38 cellular contexts compared by ENCODE assay signal in the genomic region with DNA sequence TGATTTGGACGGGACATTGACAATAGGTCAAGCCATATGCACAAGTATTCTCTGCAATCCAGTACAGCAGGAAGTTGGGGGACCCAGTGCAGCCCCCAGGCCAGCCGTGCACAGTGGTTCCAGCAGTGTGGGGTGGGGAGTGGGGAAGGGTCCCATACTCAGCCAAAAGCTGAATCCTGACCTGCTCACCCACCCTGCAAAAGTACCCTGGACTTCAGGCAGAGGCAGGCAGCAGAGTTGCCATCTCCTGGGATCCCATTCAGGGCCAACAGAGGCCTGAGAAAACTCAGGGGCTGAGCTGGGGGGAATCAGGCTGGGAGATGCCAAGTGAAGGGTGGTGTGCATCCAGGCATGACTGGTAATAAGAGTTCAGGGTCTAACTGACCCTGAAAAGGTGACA.
"Had no signal": no experiment of that assay in that cellular context is flagged by ENCODE, and none has a peak within 500 bp of the region (broad histone marks: within the 10 kb centered on the region; RNA-seq: fewer than 3 reads in every experiment).

No MANE protein-coding gene starts in this region.

- H3K27me3 ChIP-seq: adrenal gland, ascending aorta, cardiac muscle cell had no signal

- H3K9me3 Mint-ChIP-seq: activated B cell treated with CpG ODN at 0.5 μM for 24 hours; activated CD4-positive, alpha-beta memory T cell treated with anti-CD3 and anti-CD28 coated beads for 36 hours; activated CD4-positive, alpha-beta T cell treated with anti-CD3 and anti-CD28 coated beads, Interleukin-2, amount 10 ng/mL, durations not matched to agents 24 days and 14 days; activated CD8-positive, alpha-beta T cell treated with anti-CD3 and anti-CD28 coated beads for 36 hours; activated naive CD4-positive, alpha-beta T cell treated with anti-CD3 and anti-CD28 coated beads for 36 hours; activated naive CD4-positive, alpha-beta T cell treated with anti-CD3 and anti-CD28 coated beads, Interleukin-2, amount 50 U/mL, for 72 hours; activated naive CD8-positive, alpha-beta T cell treated with anti-CD3 and anti-CD28 coated beads, Interleukin-2, amount 10 ng/mL, durations not matched to agents 7 days and 5 days; activated T-cell treated with anti-CD3 and anti-CD28 coated beads, Interleukin-2, amount 50 U/mL, for 4 hours; activated T-cell treated with anti-CD3 and anti-CD28 coated beads, Interleukin-2, amount 50 U/mL, for 72 hours; activated T-helper 1 cell treated with anti-CD3 and anti-CD28 coated beads, Interleukin-12 subunit alpha, Interleukin-12 subunit beta, Interleukin-2, Interleukin-4 antibody, amounts not matched to agents 30 ng/mL and 10 ng/mL and 1 ng/mL, durations not matched to agents 14 hours and 24 hours and 36 hours; activated T-helper 17 cell treated with anti-CD3 and anti-CD28 coated beads, Interleukin-2, amount 50 U/mL, for 72 hours; central memory CD8-positive, alpha-beta T cell; T-helper 1 cell treated with Interleukin-12 subunit alpha and Interleukin-12 subunit beta and Interleukin-4 antibody, amounts not matched to agents 30 μg/mL and 1 μg/mL, for 36 hours; T-helper 2 cell treated with Interferon-gamma antibody and Interleukin-4, amounts not matched to agents 5 μg/mL and 100 μg/mL, for 36 hours had no signal

- ATAC-seq: activated CD8-positive, alpha-beta T cell treated with anti-CD3 and anti-CD28 coated beads for 36 hours; activated naive CD4-positive, alpha-beta T cell treated with anti-CD3 and anti-CD28 coated beads, Interleukin-2, amount 50 U/mL, for 72 hours; activated T-cell treated with anti-CD3 and anti-CD28 coated beads, Interleukin-2, amount 50 U/mL, for 4 hours; activated T-cell treated with anti-CD3 and anti-CD28 coated beads, Interleukin-2, amount 50 U/mL, for 72 hours; activated T-helper 17 cell treated with anti-CD3 and anti-CD28 coated beads, Interleukin-2, amount 50 U/mL, for 72 hours had no signal

- H3K4me1 ChIP-seq: adrenal gland, ascending aorta had no signal

- H3K4me3 ChIP-seq: adrenal gland, ascending aorta, cardiac muscle cell had no signal

- DNase-seq: activated B cell treated with CpG ODN at 0.5 μM for 24 hours; activated CD4-positive, alpha-beta memory T cell treated with anti-CD3 and anti-CD28 coated beads for 36 hours; activated CD4-positive, alpha-beta T cell treated with anti-CD3 and anti-CD28 coated beads for 4 hours; activated CD4-positive, alpha-beta T cell treated with anti-CD3 and anti-CD28 coated beads, Interleukin-2, amount 10 ng/mL, durations not matched to agents 24 days and 14 days; activated CD4-positive, alpha-beta T cell treated with anti-CD3 and anti-CD28 coated beads, Interleukin-2, amount 50 U/mL, for 1 hour; activated CD4-positive, alpha-beta T cell treated with anti-CD3 and anti-CD28 coated beads, Interleukin-2, amount 50 U/mL, for 4 hours; activated CD4-positive, CD25-positive, alpha-beta regulatory T cell treated with anti-CD3 and anti-CD28 coated beads, Interleukin-2, amount 50 U/mL, for 72 hours; activated CD8-positive, alpha-beta memory T cell treated with anti-CD3 and anti-CD28 coated beads, Interleukin-2, amount 50 U/mL, for 4 hours; activated CD8-positive, alpha-beta T cell treated with anti-CD3 and anti-CD28 coated beads for 36 hours; activated effector memory CD4-positive, alpha-beta T cell treated with anti-CD3 and anti-CD28 coated beads, Interleukin-2, amount 50 U/mL, for 16 hours; activated gamma-delta T cell treated with Interleukin-2 at 50 U/mL for 16 hours; activated naive CD4-positive, alpha-beta T cell; activated naive CD4-positive, alpha-beta T cell treated with anti-CD3 and anti-CD28 coated beads for 36 hours; activated naive CD4-positive, alpha-beta T cell treated with anti-CD3 and anti-CD28 coated beads, Interleukin-2, amount 50 U/mL, for 16 hours; activated naive CD8-positive, alpha-beta T cell treated with anti-CD3 and anti-CD28 coated beads, Interleukin-2, amount 10 ng/mL, durations not matched to agents 7 days and 5 days; activated T-cell treated with anti-CD3 and anti-CD28 coated beads for 4 hours; activated T-cell treated with anti-CD3 and anti-CD28 coated beads, Interleukin-2, amount 50 U/mL, for 1 hour; activated T-cell treated with anti-CD3 and anti-CD28 coated beads, Interleukin-2, amount 50 U/mL, for 4 hours; activated T-cell treated with anti-CD3 and anti-CD28 coated beads, Interleukin-2, amount 50 U/mL, for 72 hours; adrenal gland; amniotic stem cell; caudate nucleus; SW 1271; T-helper 1 cell; T-helper 2 cell; T-helper 9 cell had no signal

- H3K36me3 Mint-ChIP-seq: activated CD4-positive, alpha-beta memory T cell treated with anti-CD3 and anti-CD28 coated beads for 36 hours; activated naive CD4-positive, alpha-beta T cell treated with anti-CD3 and anti-CD28 coated beads, Interleukin-2, amount 50 U/mL, for 72 hours; activated naive CD8-positive, alpha-beta T cell treated with anti-CD3 and anti-CD28 coated beads, Interleukin-2, amount 10 ng/mL, durations not matched to agents 7 days and 5 days; brain had no signal

- H3K36me3 ChIP-seq: adrenal gland, ascending aorta, cardiac muscle cell had no signal

- H3K4me1 Mint-ChIP-seq: activated B cell treated with CpG ODN at 0.5 μM for 24 hours; activated CD4-positive, alpha-beta T cell treated with anti-CD3 and anti-CD28 coated beads, Interleukin-2, amount 10 ng/mL, durations not matched to agents 24 days and 14 days; activated naive CD8-positive, alpha-beta T cell treated with anti-CD3 and anti-CD28 coated beads, Interleukin-2, amount 10 ng/mL, durations not matched to agents 7 days and 5 days; activated T-helper 17 cell treated with anti-CD3 and anti-CD28 coated beads, Interleukin-2, amount 50 U/mL, for 72 hours; brain; central memory CD8-positive, alpha-beta T cell had no signal

- H3K27ac ChIP-seq: adrenal gland, ascending aorta, cardiac muscle cell, VCaP had no signal

- H3K9me3 ChIP-seq: adrenal gland, ascending aorta had no signal

- FAIRE-seq: bronchial epithelial cell, TTC549 had no signal

- H3K4me3 Mint-ChIP-seq: activated B cell treated with CpG ODN at 0.5 μM for 24 hours; activated CD4-positive, alpha-beta memory T cell treated with anti-CD3 and anti-CD28 coated beads for 36 hours; activated CD4-positive, alpha-beta T cell treated with anti-CD3 and anti-CD28 coated beads, Interleukin-2, amount 10 ng/mL, durations not matched to agents 24 days and 14 days; activated CD8-positive, alpha-beta T cell treated with anti-CD3 and anti-CD28 coated beads for 36 hours; activated naive CD4-positive, alpha-beta T cell treated with anti-CD3 and anti-CD28 coated beads for 36 hours; activated naive CD8-positive, alpha-beta T cell treated with anti-CD3 and anti-CD28 coated beads, Interleukin-2, amount 10 ng/mL, durations not matched to agents 7 days and 5 days; activated T-cell treated with anti-CD3 and anti-CD28 coated beads, Interleukin-2, amount 50 U/mL, for 4 hours; activated T-cell treated with anti-CD3 and anti-CD28 coated beads, Interleukin-2, amount 50 U/mL, for 72 hours; activated T-helper 1 cell treated with anti-CD3 and anti-CD28 coated beads, Interleukin-12 subunit alpha, Interleukin-12 subunit beta, Interleukin-2, Interleukin-4 antibody, amounts not matched to agents 30 ng/mL and 10 ng/mL and 1 ng/mL, durations not matched to agents 14 hours and 24 hours and 36 hours; activated T-helper 17 cell treated with anti-CD3 and anti-CD28 coated beads, Interleukin-2, amount 50 U/mL, for 72 hours; brain; central memory CD8-positive, alpha-beta T cell; T-helper 1 cell treated with Interleukin-12 subunit alpha and Interleukin-12 subunit beta and Interleukin-4 antibody, amounts not matched to agents 30 μg/mL and 1 μg/mL, for 36 hours; T-helper 2 cell treated with Interferon-gamma antibody and Interleukin-4, amounts not matched to agents 5 μg/mL and 100 μg/mL, for 36 hours had no signal

- H3K27ac Mint-ChIP-seq: activated B cell treated with CpG ODN at 0.5 μM for 24 hours; activated CD4-positive, alpha-beta memory T cell treated with anti-CD3 and anti-CD28 coated beads for 36 hours; activated CD4-positive, alpha-beta T cell treated with anti-CD3 and anti-CD28 coated beads, Interleukin-2, amount 10 ng/mL, durations not matched to agents 24 days and 14 days; activated CD8-positive, alpha-beta T cell treated with anti-CD3 and anti-CD28 coated beads for 36 hours; activated naive CD4-positive, alpha-beta T cell treated with anti-CD3 and anti-CD28 coated beads for 36 hours; activated naive CD4-positive, alpha-beta T cell treated with anti-CD3 and anti-CD28 coated beads, Interleukin-2, amount 50 U/mL, for 72 hours; activated naive CD8-positive, alpha-beta T cell treated with anti-CD3 and anti-CD28 coated beads, Interleukin-2, amount 10 ng/mL, durations not matched to agents 7 days and 5 days; activated T-cell treated with anti-CD3 and anti-CD28 coated beads, Interleukin-2, amount 50 U/mL, for 72 hours; activated T-helper 1 cell treated with anti-CD3 and anti-CD28 coated beads, Interleukin-12 subunit alpha, Interleukin-12 subunit beta, Interleukin-2, Interleukin-4 antibody, amounts not matched to agents 30 ng/mL and 10 ng/mL and 1 ng/mL, durations not matched to agents 14 hours and 24 hours and 36 hours; activated T-helper 17 cell treated with anti-CD3 and anti-CD28 coated beads, Interleukin-2, amount 50 U/mL, for 72 hours; brain; T-helper 1 cell treated with Interleukin-12 subunit alpha and Interleukin-12 subunit beta and Interleukin-4 antibody, amounts not matched to agents 30 μg/mL and 1 μg/mL, for 36 hours; T-helper 2 cell treated with Interferon-gamma antibody and Interleukin-4, amounts not matched to agents 5 μg/mL and 100 μg/mL, for 36 hours had no signal
